ENCODE assay signal across 12 cellular contexts in the genomic region with DNA sequence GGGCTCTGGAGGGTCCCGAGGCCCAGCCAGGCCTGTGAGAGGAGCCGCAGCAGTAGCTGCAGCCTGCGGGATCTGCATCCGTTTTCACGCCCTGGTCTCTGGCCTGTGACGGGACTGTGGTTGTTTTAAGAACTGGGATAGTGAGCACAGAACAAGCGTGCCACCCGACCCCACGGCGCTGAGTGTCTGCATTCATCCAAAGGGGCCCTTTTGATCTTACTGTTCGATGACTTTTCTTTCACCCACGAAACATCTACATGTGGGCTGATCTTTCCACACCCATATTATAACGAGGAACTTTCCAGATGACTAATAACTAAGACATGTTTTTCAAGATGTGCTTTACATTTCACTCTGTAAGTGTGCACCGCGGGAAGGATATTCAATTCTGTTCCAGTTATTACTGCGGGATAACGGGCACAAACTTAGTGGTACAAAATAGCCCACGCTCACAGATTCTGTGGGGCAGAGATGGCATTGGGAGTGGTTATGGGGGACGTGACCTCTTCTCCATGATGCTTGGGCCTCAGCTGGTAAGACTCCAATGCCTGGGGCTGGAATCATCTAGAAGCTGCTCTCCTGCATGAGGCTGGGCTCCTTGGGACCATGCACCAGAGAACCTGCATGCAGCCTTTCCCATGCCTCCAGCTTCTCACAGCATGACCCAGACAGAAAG.
DNase-seq lines count a peak whose midpoint lies in the region; ATAC-seq and TF ChIP-seq lines count a peak whose summit lies in the region.
"Had no signal": no experiment of that assay in that cellular context is flagged by ENCODE, and none has a peak within 500 bp of the region (broad histone marks: within the 10 kb centered on the region; RNA-seq: fewer than 3 reads in every experiment).

No MANE protein-coding gene starts in this region.

- H3K4me2 ChIP-seq in mammary epithelial cell (ENCODE audit: insufficient read depth, low read depth, low read length) (no peak overlapping the region), osteoblast (ENCODE audit: insufficient read depth, low read length) (no peak overlapping the region)

- H3K4me1 ChIP-seq in mammary epithelial cell (ENCODE audit: insufficient read depth, low read length) = peaks cover 42% of the 10 kb centered on the region
- H3K4me1 ChIP-seq in osteoblast (ENCODE audit: insufficient read depth, low read length) = peaks cover 18% of the 10 kb centered on the region
- H3K4me1 ChIP-seq in thyroid gland = peaks cover 36 to 52% of the 10 kb centered on the region in 2 donors
- H3K4me1 ChIP-seq in esophagus muscularis mucosa = peaks cover 0 to 9% (median 3%) of the 10 kb centered on the region in 4 donors

- H3K9me3 ChIP-seq in mammary epithelial cell (replicated peaks; ENCODE audit: insufficient read depth, low read length) (no peaks in the 10 kb centered on the region), osteoblast (ENCODE audit: low read depth, low read length) (no peaks in the 10 kb centered on the region), thyroid gland (no peaks in the 10 kb centered on the region), esophagus muscularis mucosa (no peaks in the 10 kb centered on the region)

- 80% methylated on average over 17 of the region's 19 CpGs for WGBS in mammary epithelial cell (ENCODE audit: low coverage, missing lambda C conversion rate)
- WGBS in thyroid gland, 2 donors = 53 to 58% methylated on average over 17 to 19 of the region's 19 CpGs
- WGBS in esophagus muscularis mucosa = 93% methylated on average over 14 of the region's 19 CpGs

- H3K79me2 ChIP-seq in mammary epithelial cell (ENCODE audit: insufficient read depth, low read length) (no peaks in the 10 kb centered on the region), osteoblast (ENCODE audit: insufficient read depth, low read length) (no peaks in the 10 kb centered on the region)

- no peak for ATAC-seq in GM19351 (IDR thresholded peaks at IDR 0.05; ENCODE audit: unreplicated experiment)

- no peaks in the 10 kb centered on the region for H3K36me3 ChIP-seq in mammary epithelial cell (ENCODE audit: insufficient read depth, low read length)
- H3K36me3 ChIP-seq in osteoblast (ENCODE audit: insufficient read depth, low read length) = no peaks in the 10 kb centered on the region
- no peaks in the 10 kb centered on the region for H3K36me3 ChIP-seq in thyroid gland
- H3K36me3 ChIP-seq in esophagus muscularis mucosa = no peaks in the 10 kb centered on the region

- no peak overlapping the region for H3K27ac ChIP-seq in mammary epithelial cell (ENCODE audit: insufficient read depth, low read depth, low read length)
- no peak overlapping the region for H3K27ac ChIP-seq in osteoblast (ENCODE audit: low read depth, low read length)
- H3K27ac ChIP-seq in thyroid gland = peak overlapping the region; percentile 98 to 99 (median 99)
- no peak overlapping the region for H3K27ac ChIP-seq in esophagus muscularis mucosa (replicated peaks in 1 of 4)

- H3K27me3 ChIP-seq in mammary epithelial cell (ENCODE audit: insufficient read depth, low read length) (no peaks in the 10 kb centered on the region), osteoblast (ENCODE audit: insufficient read depth, low read length) (no peaks in the 10 kb centered on the region), thyroid gland (no peaks in the 10 kb centered on the region), esophagus muscularis mucosa (peaks cover 0 to 5% (median 0%) of the 10 kb centered on the region in 4 donors)

- H4K20me1 ChIP-seq in mammary epithelial cell (ENCODE audit: insufficient read depth, low read length) = no peaks in the 10 kb centered on the region
- H4K20me1 ChIP-seq in osteoblast (ENCODE audit: insufficient read depth, low read length) = no peaks in the 10 kb centered on the region

- CTCF ChIA-PET in mammary epithelial cell (lab: Charles Lee; ENCODE audit: low non-redundant PET) = no interaction called here

- DNase-seq in activated effector memory CD4-positive, alpha-beta T cell treated with anti-CD3 and anti-CD28 coated beads, Interleukin-2, amount 50 U/mL, for 16 hours = peak; percentile 66
- DNase-seq in activated effector memory CD4-positive, alpha-beta T cell treated with Interleukin-2 at 50 U/mL for 16 hours = no peak
- DNase-seq in mammary epithelial cell = peak; percentile 63
- no peak for DNase-seq in osteoblast (ENCODE audit: insufficient read length, low spot score, missing footprints)
- DNase-seq in thyroid gland = peak; percentile 74 to 76
- DNase-seq in esophagus muscularis mucosa (ENCODE audit: extremely low spot score) = no peak
- no peak for DNase-seq in foreskin melanocyte
- DNase-seq: amniotic stem cell, kidney glomerular epithelial cell, NCI-H1694, occipital lobe had no signal

- TF ChIP-seq POLR2A in thyroid gland (IDR thresholded peaks at IDR 0.05) (peak in 1 of 2 donors; percentile 51), esophagus muscularis mucosa (IDR thresholded peaks at IDR 0.05; ENCODE audit: low read depth) (no peak)

- TF ChIP-seq CTCF in mammary epithelial cell (conservative IDR thresholded peaks at IDR 0.05 in 1 of 2, IDR thresholded peaks at IDR 0.05 in 1 of 2; ENCODE audit: extremely low read depth in 1 of 2, insufficient read depth in 1 of 2, low read depth in 1 of 2, low read length in 2 of 2) = no peak
- no peak for TF ChIP-seq CTCF in osteoblast (IDR thresholded peaks at IDR 0.05; ENCODE audit: extremely low read depth, low read depth, low read length)
- no peak for TF ChIP-seq CTCF in thyroid gland (IDR thresholded peaks at IDR 0.05)
- no peak for TF ChIP-seq CTCF in esophagus muscularis mucosa (IDR thresholded peaks at IDR 0.05)

- intact Hi-C loops in mammary epithelial cell (cut with micrococcal nuclease) = no loop called here
- intact Hi-C loops in thyroid gland (cut with DNase I) = no loop called here
- intact Hi-C loops in esophagus muscularis mucosa (cut with DNase I) = no loop called here

- no peak overlapping the region for H3K9ac ChIP-seq in mammary epithelial cell (ENCODE audit: insufficient read depth, low read length)

- BruUV-seq in mammary epithelial cell (replicated peaks; lab: Mats Ljungman, UMichigan) = no TSS peak

- H3K4me3 ChIP-seq in mammary epithelial cell (replicated peaks in 1 of 3; ENCODE audit: insufficient read depth in 1 of 3, low read depth in 2 of 3, low read length in 3 of 3) (no peak overlapping the region), osteoblast (ENCODE audit: insufficient read depth, low read length) (no peak overlapping the region), thyroid gland (replicated peaks in 1 of 3) (no peak overlapping the region), esophagus muscularis mucosa (no peak overlapping the region)

- no peak overlapping the region for H2AFZ ChIP-seq in mammary epithelial cell (ENCODE audit: low read depth, low read length)
- peak overlapping the region; percentile 9 for H2AFZ ChIP-seq in osteoblast (ENCODE audit: low read length)

- TF ChIP-seq EP300 in esophagus muscularis mucosa (IDR thresholded peaks at IDR 0.05) = no peak

- dilution Hi-C loops in mammary epithelial cell (cut with HindIII; ENCODE audit: low sequenced_read_pairs) = no loop called here

- in situ Hi-C loops in mammary epithelial cell (cut with MboI; ENCODE audit: low sequenced_read_pairs in 2 of 2) = no loop called here

Comparison
In these comparisons a context has a peak if more than half of its experiments do, and no peak if none do; other contexts are left out.
1. DNase-seq: peak in activated effector memory CD4-positive, alpha-beta T cell treated with anti-CD3 and anti-CD28 coated beads, Interleukin-2, amount 50 U/mL, for 16 hours (single experiment), mammary epithelial cell (single experiment) and thyroid gland (2 of 2); none in activated effector memory CD4-positive, alpha-beta T cell treated with Interleukin-2 at 50 U/mL for 16 hours (single experiment), osteoblast (single experiment), esophagus muscularis mucosa (single experiment) and foreskin melanocyte (single experiment).
2. H3K27ac ChIP-seq: peak in thyroid gland (3 of 3); none in mammary epithelial cell (single experiment), osteoblast (single experiment) and esophagus muscularis mucosa (0 of 4).